8 cellular contexts compared by ENCODE assay signal in genomic region chr2:46847185-46847710, GRCh38.
DNase-seq lines count a peak whose midpoint lies in the region; ATAC-seq and TF ChIP-seq lines count a peak whose summit lies in the region.

No MANE protein-coding gene starts in this region.

- peak overlapping the region; percentile 17 for H2AFZ ChIP-seq in ACC112 (ENCODE audit: low read length, unreplicated experiment)

- peak overlapping the region; percentile 100 for H3K27ac ChIP-seq in ACC112 (ENCODE audit: low read depth, low read length)
- peak overlapping the region; percentile 52 to 74 (median 71) for H3K27ac ChIP-seq in right lobe of liver
- H3K27ac ChIP-seq in urinary bladder (ENCODE audit: low read depth): peak overlapping the region; percentile 75

- no peaks in the 10 kb centered on the region for H3K9me3 ChIP-seq in right lobe of liver

- ATAC-seq in right lobe of liver: peak; percentile 85 to 94 (median 90)
- ATAC-seq in GM21737 (IDR thresholded peaks at IDR 0.05; ENCODE audit: unreplicated experiment): no peak
- ATAC-seq in GM18907 (IDR thresholded peaks at IDR 0.05; ENCODE audit: unreplicated experiment): no peak
- ATAC-seq in GM21528 (IDR thresholded peaks at IDR 0.05; ENCODE audit: low FRiP score, unreplicated experiment): no peak

- 21% methylated on average over 8 of the region's 12 CpGs for WGBS in right lobe of liver (ENCODE audit: insufficient coverage, low coverage, low lambda C conversion rate, missing lambda C conversion rate)
- 19% methylated on average over 12 of the region's 12 CpGs for WGBS in urinary bladder

- TF ChIP-seq POLR2A in right lobe of liver (IDR thresholded peaks at IDR 0.05): no peak

- H3K4me3 ChIP-seq in ACC112 (ENCODE audit: low read depth, low read length) (peak overlapping the region; percentile 0; the same call in 1 of the 2 replicates), cardiac fibroblast (replicated peaks in 1 of 2; ENCODE audit: low read depth in 2 of 2, low read length in 2 of 2) (no peak overlapping the region), right lobe of liver (no peak overlapping the region), urinary bladder (ENCODE audit: low read depth, low read length) (no peak overlapping the region)

- intact Hi-C loops in right lobe of liver (cut with DNase I): no loop called here

- no peaks in the 10 kb centered on the region for H3K27me3 ChIP-seq in ACC112 (ENCODE audit: insufficient read depth, low read length)
- no peaks in the 10 kb centered on the region for H3K27me3 ChIP-seq in right lobe of liver

- peak; percentile 87 for DNase-seq in NCI-H1092 (lab: John Stamatoyannopoulos, UW)
- DNase-seq in cardiac fibroblast (ENCODE audit: low read depth in 2 of 2): peak; percentile 90 to 99
- DNase-seq in right lobe of liver: peak; percentile 94 to 96 (median 96)

- H3K79me2 ChIP-seq in ACC112 (ENCODE audit: control insufficient read depth, insufficient read depth, low read length, unreplicated experiment): no peaks in the 10 kb centered on the region

- H3K36me3 ChIP-seq in ACC112 (ENCODE audit: insufficient read depth, low read length): no peaks in the 10 kb centered on the region
- no peaks in the 10 kb centered on the region for H3K36me3 ChIP-seq in right lobe of liver
- H3K36me3 ChIP-seq in urinary bladder (ENCODE audit: insufficient read depth): no peaks in the 10 kb centered on the region

- H3K4me1 ChIP-seq in ACC112 (ENCODE audit: control insufficient read depth, insufficient read depth, low read length, unreplicated experiment) (peaks cover 60% of the 10 kb centered on the region), right lobe of liver (peaks cover 0 to 36% (median 24%) of the 10 kb centered on the region in 4 donors), urinary bladder (ENCODE audit: insufficient read depth) (peaks cover 3% of the 10 kb centered on the region)

- TF ChIP-seq CTCF in cardiac fibroblast (IDR thresholded peaks at IDR 0.05; ENCODE audit: low read depth, low read length) (no peak), right lobe of liver (IDR thresholded peaks at IDR 0.05) (no peak)

Comparison
In these comparisons a context has a peak if more than half of its experiments do, and no peak if none do; other contexts are left out.
1. ATAC-seq: peak in right lobe of liver (4 of 4); none in GM21737 (single experiment), GM18907 (single experiment) and GM21528 (single experiment).
2. Peak in every context shown above with its lines, with median percentiles within 50 percentile points of each other: H3K27ac ChIP-seq and DNase-seq.